Comparison of ENCODE assay signal across 1 cellular context in the genomic region with DNA sequence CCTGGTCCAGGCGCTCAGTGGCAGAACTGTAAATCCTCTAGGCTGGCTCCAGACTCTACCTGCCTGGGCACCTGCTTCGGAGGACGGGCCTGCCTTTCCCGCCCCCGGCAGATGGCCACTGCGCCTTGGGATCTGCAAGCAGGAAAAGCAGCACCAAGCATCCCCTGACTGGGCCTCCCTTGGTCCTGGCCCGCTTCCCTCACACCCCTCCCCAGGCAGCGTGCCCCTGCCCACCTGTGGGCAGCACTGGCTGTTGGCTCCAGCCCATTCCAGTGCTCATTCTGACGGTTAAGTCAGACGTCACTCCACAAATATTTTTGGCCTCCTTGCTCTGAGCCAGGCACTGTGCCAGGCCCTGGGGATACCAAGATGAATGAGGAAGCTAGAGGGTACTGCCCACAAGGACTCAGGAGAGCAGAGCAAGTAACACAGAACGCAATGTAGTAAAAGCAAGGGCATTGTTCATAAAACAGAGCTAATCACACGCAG.
TF ChIP-seq lines count a peak whose summit lies in the region.

No MANE protein-coding gene starts in this region.

TF ChIP-seq in Ishikawa, 13 proteins besides CTCF, POLR2A, EP300 and RAD21 (continued from another document):
- TF ChIP-seq, protein P1, sequence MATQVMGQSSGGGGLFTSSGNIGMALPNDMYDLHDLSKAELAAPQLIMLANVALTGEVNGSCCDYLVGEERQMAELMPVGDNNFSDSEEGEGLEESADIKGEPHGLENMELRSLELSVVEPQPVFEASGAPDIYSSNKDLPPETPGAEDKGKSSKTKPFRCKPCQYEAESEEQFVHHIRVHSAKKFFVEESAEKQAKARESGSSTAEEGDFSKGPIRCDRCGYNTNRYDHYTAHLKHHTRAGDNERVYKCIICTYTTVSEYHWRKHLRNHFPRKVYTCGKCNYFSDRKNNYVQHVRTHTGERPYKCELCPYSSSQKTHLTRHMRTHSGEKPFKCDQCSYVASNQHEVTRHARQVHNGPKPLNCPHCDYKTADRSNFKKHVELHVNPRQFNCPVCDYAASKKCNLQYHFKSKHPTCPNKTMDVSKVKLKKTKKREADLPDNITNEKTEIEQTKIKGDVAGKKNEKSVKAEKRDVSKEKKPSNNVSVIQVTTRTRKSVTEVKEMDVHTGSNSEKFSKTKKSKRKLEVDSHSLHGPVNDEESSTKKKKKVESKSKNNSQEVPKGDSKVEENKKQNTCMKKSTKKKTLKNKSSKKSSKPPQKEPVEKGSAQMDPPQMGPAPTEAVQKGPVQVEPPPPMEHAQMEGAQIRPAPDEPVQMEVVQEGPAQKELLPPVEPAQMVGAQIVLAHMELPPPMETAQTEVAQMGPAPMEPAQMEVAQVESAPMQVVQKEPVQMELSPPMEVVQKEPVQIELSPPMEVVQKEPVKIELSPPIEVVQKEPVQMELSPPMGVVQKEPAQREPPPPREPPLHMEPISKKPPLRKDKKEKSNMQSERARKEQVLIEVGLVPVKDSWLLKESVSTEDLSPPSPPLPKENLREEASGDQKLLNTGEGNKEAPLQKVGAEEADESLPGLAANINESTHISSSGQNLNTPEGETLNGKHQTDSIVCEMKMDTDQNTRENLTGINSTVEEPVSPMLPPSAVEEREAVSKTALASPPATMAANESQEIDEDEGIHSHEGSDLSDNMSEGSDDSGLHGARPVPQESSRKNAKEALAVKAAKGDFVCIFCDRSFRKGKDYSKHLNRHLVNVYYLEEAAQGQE (IDR thresholded peaks at IDR 0.05; ENCODE audit: low read depth): no peak; the same call in 1 of the 2 replicates
- TF ChIP-seq YY1 (IDR thresholded peaks at IDR 0.05; ENCODE audit: low read depth): peak; percentile 59; the same call in 1 of the 2 replicates
- TF ChIP-seq TEAD4 (IDR thresholded peaks at IDR 0.05): peak; percentile 95
